In the genomic region with DNA sequence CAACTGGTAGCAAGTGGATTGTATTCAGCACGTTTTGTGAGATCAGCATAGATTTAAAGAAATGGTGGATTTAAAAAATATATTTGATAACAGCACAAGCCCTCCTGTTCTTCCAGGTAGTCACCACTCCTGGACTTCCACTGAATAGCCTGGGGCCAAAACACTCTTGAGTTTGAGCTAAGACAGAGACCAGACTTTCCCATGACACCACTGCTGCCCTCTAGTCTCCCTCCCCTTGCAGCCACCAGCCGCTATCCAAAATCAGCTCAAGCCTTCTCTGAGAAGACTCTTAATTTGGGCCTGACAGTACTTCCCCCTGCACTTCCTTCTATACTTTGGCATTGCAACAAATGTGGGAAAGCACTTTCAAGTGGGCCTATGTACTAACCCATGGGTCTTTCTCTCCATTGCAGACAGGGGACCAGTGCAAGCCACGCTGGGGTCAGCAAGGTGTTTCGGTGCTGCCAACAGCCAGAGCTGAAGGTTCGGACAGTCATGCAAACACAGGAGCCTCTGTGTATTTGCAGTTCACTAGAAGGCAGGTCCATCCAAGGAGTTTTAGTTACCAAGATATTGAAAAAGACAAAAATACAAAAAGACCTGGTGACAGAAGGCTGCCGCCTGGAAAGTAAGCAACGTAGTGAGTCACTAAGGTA, we compare ENCODE assay signal across 1 cellular context.
TF ChIP-seq lines count a peak whose summit lies in the region.

No MANE protein-coding gene starts in this region.

TF ChIP-seq in HepG2, 621 proteins besides CTCF, POLR2A, EP300 and RAD21:
- TF ChIP-seq, protein P1, sequence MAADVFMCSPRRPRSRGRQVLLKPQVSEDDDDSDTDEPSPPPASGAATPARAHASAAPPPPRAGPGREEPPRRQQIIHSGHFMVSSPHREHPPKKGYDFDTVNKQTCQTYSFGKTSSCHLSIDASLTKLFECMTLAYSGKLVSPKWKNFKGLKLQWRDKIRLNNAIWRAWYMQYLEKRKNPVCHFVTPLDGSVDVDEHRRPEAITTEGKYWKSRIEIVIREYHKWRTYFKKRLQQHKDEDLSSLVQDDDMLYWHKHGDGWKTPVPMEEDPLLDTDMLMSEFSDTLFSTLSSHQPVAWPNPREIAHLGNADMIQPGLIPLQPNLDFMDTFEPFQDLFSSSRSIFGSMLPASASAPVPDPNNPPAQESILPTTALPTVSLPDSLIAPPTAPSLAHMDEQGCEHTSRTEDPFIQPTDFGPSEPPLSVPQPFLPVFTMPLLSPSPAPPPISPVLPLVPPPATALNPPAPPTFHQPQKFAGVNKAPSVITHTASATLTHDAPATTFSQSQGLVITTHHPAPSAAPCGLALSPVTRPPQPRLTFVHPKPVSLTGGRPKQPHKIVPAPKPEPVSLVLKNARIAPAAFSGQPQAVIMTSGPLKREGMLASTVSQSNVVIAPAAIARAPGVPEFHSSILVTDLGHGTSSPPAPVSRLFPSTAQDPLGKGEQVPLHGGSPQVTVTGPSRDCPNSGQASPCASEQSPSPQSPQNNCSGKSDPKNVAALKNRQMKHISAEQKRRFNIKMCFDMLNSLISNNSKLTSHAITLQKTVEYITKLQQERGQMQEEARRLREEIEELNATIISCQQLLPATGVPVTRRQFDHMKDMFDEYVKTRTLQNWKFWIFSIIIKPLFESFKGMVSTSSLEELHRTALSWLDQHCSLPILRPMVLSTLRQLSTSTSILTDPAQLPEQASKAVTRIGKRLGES (CRISPR knock-in tag; IDR thresholded peaks at IDR 0.05; ENCODE audit: borderline replicate concordance), result no peak
- TF ChIP-seq MTF1 (CRISPR knock-in tag; IDR thresholded peaks at IDR 0.05), result no peak
- TF ChIP-seq, protein P2, sequence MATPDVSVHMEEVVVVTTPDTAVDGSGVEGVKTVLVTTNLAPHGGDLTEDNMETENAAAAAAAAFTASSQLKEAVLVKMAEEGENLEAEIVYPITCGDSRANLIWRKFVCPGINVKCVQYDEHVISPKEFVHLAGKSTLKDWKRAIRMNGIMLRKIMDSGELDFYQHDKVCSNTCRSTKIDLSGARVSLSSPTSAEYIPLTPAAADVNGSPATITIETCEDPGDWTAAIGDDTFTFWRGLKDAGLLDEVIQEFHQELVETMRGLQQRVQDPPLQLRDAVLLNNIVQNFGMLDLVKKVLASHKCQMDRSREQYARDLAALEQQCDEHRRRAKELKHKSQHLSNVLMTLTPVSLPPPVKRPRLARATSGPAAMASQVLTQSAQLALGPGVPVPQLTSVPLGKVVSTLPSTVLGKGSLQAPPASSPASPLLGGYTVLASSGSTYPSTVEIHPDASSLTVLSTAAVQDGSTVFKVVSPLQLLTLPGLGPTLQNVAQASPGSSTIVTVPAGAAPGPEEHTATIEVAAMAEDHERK (CRISPR knock-in tag; IDR thresholded peaks at IDR 0.05; ENCODE audit: low read depth), result no peak
- TF ChIP-seq MAFK (conservative IDR thresholded peaks at IDR 0.05 in 1 of 2, IDR thresholded peaks at IDR 0.05 in 1 of 2; ENCODE audit: low read length in 2 of 2), result no peak
- TF ChIP-seq RFX5 (IDR thresholded peaks at IDR 0.05; ENCODE audit: low read depth, low read length), result no peak
- TF ChIP-seq ZNF619 (CRISPR knock-in tag; IDR thresholded peaks at IDR 0.05), result no peak
- no peak for TF ChIP-seq ZNF775 (CRISPR knock-in tag; IDR thresholded peaks at IDR 0.05; ENCODE audit: borderline replicate concordance)
- no peak for TF ChIP-seq PAF1 (CRISPR knock-in tag; IDR thresholded peaks at IDR 0.05)
- no peak for TF ChIP-seq HNF4A (CRISPR knock-in tag; IDR thresholded peaks at IDR 0.05)
- TF ChIP-seq ZNF839 (CRISPR knock-in tag; IDR thresholded peaks at IDR 0.05; ENCODE audit: borderline replicate concordance), result no peak
- TF ChIP-seq ZMYM2 (CRISPR knock-in tag; IDR thresholded peaks at IDR 0.05), result no peak
- no peak for TF ChIP-seq ZNF274 (CRISPR knock-in tag; IDR thresholded peaks at IDR 0.05)
- TF ChIP-seq, protein P3, sequence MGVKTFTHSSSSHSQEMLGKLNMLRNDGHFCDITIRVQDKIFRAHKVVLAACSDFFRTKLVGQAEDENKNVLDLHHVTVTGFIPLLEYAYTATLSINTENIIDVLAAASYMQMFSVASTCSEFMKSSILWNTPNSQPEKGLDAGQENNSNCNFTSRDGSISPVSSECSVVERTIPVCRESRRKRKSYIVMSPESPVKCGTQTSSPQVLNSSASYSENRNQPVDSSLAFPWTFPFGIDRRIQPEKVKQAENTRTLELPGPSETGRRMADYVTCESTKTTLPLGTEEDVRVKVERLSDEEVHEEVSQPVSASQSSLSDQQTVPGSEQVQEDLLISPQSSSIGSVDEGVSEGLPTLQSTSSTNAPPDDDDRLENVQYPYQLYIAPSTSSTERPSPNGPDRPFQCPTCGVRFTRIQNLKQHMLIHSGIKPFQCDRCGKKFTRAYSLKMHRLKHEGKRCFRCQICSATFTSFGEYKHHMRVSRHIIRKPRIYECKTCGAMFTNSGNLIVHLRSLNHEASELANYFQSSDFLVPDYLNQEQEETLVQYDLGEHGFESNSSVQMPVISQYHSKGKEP (CRISPR knock-in tag; IDR thresholded peaks at IDR 0.05), result no peak
- no peak for TF ChIP-seq CCAR2 (optimal IDR thresholded peaks at IDR 0.05; ENCODE audit: low read depth, low read length)
- no peak for TF ChIP-seq PHF8 (CRISPR knock-in tag; IDR thresholded peaks at IDR 0.05)
